ENCODE assay signal across 1 cellular context in genomic region chr7:100061518-100062193, GRCh38.
TF ChIP-seq lines count a peak whose summit lies in the region.

No MANE protein-coding gene starts in this region.

TF ChIP-seq in K562, 482 proteins besides CTCF, POLR2A, EP300 and RAD21 (continued from another document and continues in another):
- TF ChIP-seq ARNT (IDR thresholded peaks at IDR 0.05) (0 out of 4 replicates have a peak, but pooled peaks of 1 of the 2 experiments have one; percentile 66), CEBPG (CRISPR knock-in tag; IDR thresholded peaks at IDR 0.05) (no peak), CEBPG (tag; conservative IDR thresholded peaks at IDR 0.05 in 1 of 2, IDR thresholded peaks at IDR 0.05 in 1 of 2) (no peak), KLF13 (tag; IDR thresholded peaks at IDR 0.05; ENCODE audit: borderline replicate concordance, low read depth) (no peak), PKNOX1 (IDR thresholded peaks at IDR 0.05) (peak; percentile 67; the same call in 1 of the 2 replicates), SIN3A (IDR thresholded peaks at IDR 0.05; ENCODE audit: borderline replicate concordance in 2 of 2, control insufficient read depth in 1 of 2, low read depth in 2 of 2, low read length in 2 of 2) (peak in 1 of 2 experiments; percentile 46; a peak in 1 of 4 replicates), ETS1 (conservative IDR thresholded peaks at IDR 0.05; ENCODE audit: control insufficient read depth, low read depth, low read length) (peak; percentile 57; the same call in 1 of the 2 replicates), STAG1 (CRISPR knock-in tag; IDR thresholded peaks at IDR 0.05; ENCODE audit: borderline replicate concordance) (no peak), HMG20B (CRISPR knock-in tag; IDR thresholded peaks at IDR 0.05) (no peak), KDM1A (IDR thresholded peaks at IDR 0.05) (no peak), TCF7L2 (IDR thresholded peaks at IDR 0.05; ENCODE audit: low read depth, low read length) (no peak), KLF16 (IDR thresholded peaks at IDR 0.05) (0 out of 2 replicates have a peak, but pooled peaks have one; percentile 33), CREB3 (tag; conservative IDR thresholded peaks at IDR 0.05; ENCODE audit: low read depth) (no peak), ZNF57 (CRISPR knock-in tag; IDR thresholded peaks at IDR 0.05) (no peak), ZBTB33 (CRISPR knock-in tag; IDR thresholded peaks at IDR 0.05) (no peak), CREB3L1 (IDR thresholded peaks at IDR 0.05; ENCODE audit: borderline replicate concordance, low read depth) (no peak), FOXO4 (CRISPR knock-in tag; IDR thresholded peaks at IDR 0.05) (no peak), ZKSCAN3 (CRISPR knock-in tag; IDR thresholded peaks at IDR 0.05) (no peak), ATF1 (CRISPR knock-in tag; IDR thresholded peaks at IDR 0.05) (no peak), ATF1 (tag; IDR thresholded peaks at IDR 0.05) (no peak), SIRT6 (IDR thresholded peaks at IDR 0.05; ENCODE audit: low read depth, low read length) (no peak), ARID3A (IDR thresholded peaks at IDR 0.05; ENCODE audit: borderline replicate concordance, low read depth, low read length) (no peak), SREBF1 (IDR thresholded peaks at IDR 0.05; ENCODE audit: borderline replicate concordance, low read depth, low read length) (no peak), NCOR1 (IDR thresholded peaks at IDR 0.05) (peak; percentile 91), ZNF766 (CRISPR knock-in tag; conservative IDR thresholded peaks at IDR 0.05) (no peak), PBX2 (CRISPR knock-in tag; IDR thresholded peaks at IDR 0.05; ENCODE audit: low read depth) (no peak), PBX2 (tag; conservative IDR thresholded peaks at IDR 0.05; ENCODE audit: low read depth) (no peak), ADNP (tag; IDR thresholded peaks at IDR 0.05) (no peak), ZBTB26 (CRISPR knock-in tag; IDR thresholded peaks at IDR 0.05) (no peak), REST (CRISPR knock-in tag; IDR thresholded peaks at IDR 0.05; ENCODE audit: low read depth) (no peak), CC2D1A (IDR thresholded peaks at IDR 0.05) (peak; percentile 91; the same call in 1 of the 2 replicates), ZNF778 (CRISPR knock-in tag; IDR thresholded peaks at IDR 0.05) (no peak), NEUROD1 (IDR thresholded peaks at IDR 0.05; ENCODE audit: borderline replicate concordance, low read depth, low read length, partially characterized antibody) (no peak), CCAR2 (IDR thresholded peaks at IDR 0.05; ENCODE audit: low read depth, low read length) (no peak), POLR2AphosphoS5 (IDR thresholded peaks at IDR 0.05; ENCODE audit: control insufficient read depth, insufficient read depth, low read depth, low read length) (peak; percentile 92), YY1 (IDR thresholded peaks at IDR 0.05; ENCODE audit: borderline replicate concordance in 1 of 3, control insufficient read depth in 1 of 3, extremely low read depth in 1 of 3, insufficient read depth in 3 of 3, insufficient read length in 1 of 3, insufficient replicate concordance in 2 of 3, low read depth in 1 of 3, low read length in 2 of 3) (peak in 1 of 3 experiments; percentile 8), ZNF311 (CRISPR knock-in tag; IDR thresholded peaks at IDR 0.05) (no peak), TCF3 (CRISPR knock-in tag; IDR thresholded peaks at IDR 0.05) (peak; percentile 96), CREB1 (IDR thresholded peaks at IDR 0.05) (peak; percentile 49; the same call in 1 of the 2 replicates), CREB1 (CRISPR knock-in tag; IDR thresholded peaks at IDR 0.05) (no peak), GATA2 (CRISPR knock-in tag; IDR thresholded peaks at IDR 0.05) (peak; percentile 85), MTA3 (IDR thresholded peaks at IDR 0.05; ENCODE audit: borderline replicate concordance) (no peak), SP2 (IDR thresholded peaks at IDR 0.05; ENCODE audit: extremely low read depth, low read depth, low read length, poor library complexity, severe bottlenecking) (no peak), CBX5 (IDR thresholded peaks at IDR 0.05; ENCODE audit: borderline replicate concordance, low read depth) (no peak), RBM15 (IDR thresholded peaks at IDR 0.05; ENCODE audit: insufficient read depth, low read length) (no peak), POLR2B (IDR thresholded peaks at IDR 0.05; ENCODE audit: low read depth, partially characterized antibody) (no peak), SMC3 (conservative IDR thresholded peaks at IDR 0.05; ENCODE audit: insufficient read depth, low read depth, low read length) (no peak), MYNN (IDR thresholded peaks at IDR 0.05) (0 out of 2 replicates have a peak, but pooled peaks have one; percentile 57), MYNN (CRISPR knock-in tag; IDR thresholded peaks at IDR 0.05) (no peak), ZFP30 (CRISPR knock-in tag; IDR thresholded peaks at IDR 0.05; ENCODE audit: borderline replicate concordance) (no peak), ZNF551 (CRISPR knock-in tag; IDR thresholded peaks at IDR 0.05) (no peak)
